In the genomic region with DNA sequence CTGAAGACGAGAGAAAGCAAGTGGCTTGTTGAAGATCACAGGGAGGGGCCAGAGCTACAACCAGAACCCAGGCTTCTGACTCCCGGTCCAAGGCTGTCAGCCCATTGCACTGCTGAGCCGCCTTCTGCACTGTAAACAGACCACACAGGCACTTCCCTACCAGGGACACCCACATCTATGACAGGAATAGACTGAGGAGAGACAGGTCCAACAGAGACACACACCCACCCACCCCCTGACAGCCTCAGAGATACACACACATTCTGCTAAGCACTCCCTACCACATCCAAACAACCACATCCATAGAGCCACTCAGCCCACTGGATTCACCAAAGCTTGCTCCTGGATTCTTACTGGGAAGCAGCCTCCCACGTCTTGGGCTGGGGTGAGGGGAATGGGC, we compare ENCODE assay signal across 21 cellular contexts. TPM values are rescaled to one million over a fixed set of nuclear protein-coding genes. Genes with fewer than 3 reads are reported as not detected.
DNase-seq lines count a peak whose midpoint lies in the region; ATAC-seq and TF ChIP-seq lines count a peak whose summit lies in the region.
"Had no signal": no experiment of that assay in that cellular context is flagged by ENCODE, and none has a peak within 500 bp of the region (broad histone marks: within the 10 kb centered on the region; RNA-seq: fewer than 3 reads in every experiment).

No MANE protein-coding gene starts in this region.

- no peak overlapping the region for H3K9ac ChIP-seq in neuronal stem cell (ENCODE audit: low read depth, low read length, poor library complexity)
- H3K9ac ChIP-seq: BLaER1 treated with 17β-estradiol and CSF1 and Interleukin-3, amounts not matched to agents 10 nM and 100 nM had no signal

- no peak overlapping the region for H3K4ac ChIP-seq in neuronal stem cell (ENCODE audit: low read length)

- no peaks in the 10 kb centered on the region for H3K79me1 ChIP-seq in neuronal stem cell (ENCODE audit: low read depth, low read length)

- H3K4me3 ChIP-seq in neuronal stem cell (ENCODE audit: low read length in 2 of 2) (no peak overlapping the region), right lobe of liver (no peak overlapping the region)
- H3K4me3 ChIP-seq: BLaER1 treated with 17β-estradiol and CSF1 and Interleukin-3, amounts not matched to agents 10 nM and 100 nM; HAP-1 had no signal

- TF ChIP-seq POLR2A in right lobe of liver (IDR thresholded peaks at IDR 0.05), result no peak

- H3K36me3 ChIP-seq in neuronal stem cell (replicated peaks in 1 of 2; ENCODE audit: control insufficient read depth in 2 of 2, insufficient read depth in 2 of 2, low read length in 2 of 2) (peaks cover 1 to 76% of the 10 kb centered on the region in 2 donors), right lobe of liver (peaks cover 0 to 10% (median 2%) of the 10 kb centered on the region in 4 donors)

- no peak overlapping the region for H3K18ac ChIP-seq in neuronal stem cell (ENCODE audit: low read length)

- no peak overlapping the region for H2AFZ ChIP-seq in neuronal stem cell (ENCODE audit: low read length)

- no CpG with 5 or more reads among the region's 4 CpGs for WGBS in neuronal stem cell (ENCODE audit: extremely low coverage in 2 of 2, insufficient read length in 2 of 2, insufficient replicate concordance in 1 of 2), 2 donors
- 89% methylated on average over 3 of the region's 4 CpGs for WGBS in right lobe of liver (ENCODE audit: insufficient coverage, low coverage, low lambda C conversion rate, missing lambda C conversion rate)

- no peak overlapping the region for H3K23ac ChIP-seq in neuronal stem cell (ENCODE audit: low read depth, low read length, poor library complexity)

- no peak for TF ChIP-seq CTCF in right lobe of liver (IDR thresholded peaks at IDR 0.05)

- DNase-seq in activated CD4-positive, alpha-beta T cell treated with anti-CD3 and anti-CD28 coated beads, Interleukin-2, amount 10 ng/mL, durations not matched to agents 24 days and 14 days, result no peak
- DNase-seq in activated CD4-positive, alpha-beta T cell treated with anti-CD3 and anti-CD28 coated beads, Interleukin-2, amount 50 U/mL, for 48 hours, result no peak
- DNase-seq in Ammon's horn (ENCODE audit: low spot score) (peak; percentile 55), cerebellum (ENCODE audit: low spot score) (peak; percentile 33), neuronal stem cell (ENCODE audit: low spot score) (no peak), right lobe of liver (no peak), COR-L47 (lab: John Stamatoyannopoulos, UW) (no peak)
- DNase-seq: BE2C; Calu3; CD4-positive, alpha-beta T cell; CD8-positive, alpha-beta memory T cell; DMS79 treated with DMSO at 0.1 percent for 48 hours; GF-D8; GOT3 had no signal

- H3K4me1 ChIP-seq in neuronal stem cell (ENCODE audit: control insufficient read depth in 2 of 2, insufficient read depth in 1 of 2, low read depth in 1 of 2, low read length in 2 of 2) (no peaks in the 10 kb centered on the region), right lobe of liver (no peaks in the 10 kb centered on the region)
- H3K4me1 ChIP-seq: BLaER1 treated with 17β-estradiol and CSF1 and Interleukin-3, amounts not matched to agents 10 nM and 100 nM; HAP-1 had no signal

- no peak overlapping the region for H2BK12ac ChIP-seq in neuronal stem cell (ENCODE audit: low read length)

- no peak overlapping the region for H3K4me3 Mint-ChIP-seq in activated CD4-positive, alpha-beta T cell treated with anti-CD3 and anti-CD28 coated beads, Interleukin-2, amount 10 ng/mL, durations not matched to agents 24 days and 14 days
- H3K4me3 Mint-ChIP-seq: CD14-positive monocyte; CD4-positive, alpha-beta T cell; CD8-positive, alpha-beta memory T cell had no signal

- H3K9me3 Mint-ChIP-seq in activated CD4-positive, alpha-beta T cell treated with anti-CD3 and anti-CD28 coated beads, Interleukin-2, amount 10 ng/mL, durations not matched to agents 24 days and 14 days, result no peaks in the 10 kb centered on the region
- H3K9me3 Mint-ChIP-seq: CD4-positive, alpha-beta T cell; CD8-positive, alpha-beta memory T cell had no signal

- no peaks in the 10 kb centered on the region for H3K36me3 Mint-ChIP-seq in activated CD4-positive, alpha-beta T cell treated with anti-CD3 and anti-CD28 coated beads, Interleukin-2, amount 10 ng/mL, durations not matched to agents 24 days and 14 days (ENCODE audit: low read depth)

- H3K9me3 ChIP-seq in neuronal stem cell (replicated peaks in 1 of 2; ENCODE audit: control insufficient read depth in 2 of 2, insufficient read depth in 1 of 2, low read depth in 1 of 2, low read length in 2 of 2) (no peaks in the 10 kb centered on the region), right lobe of liver (no peaks in the 10 kb centered on the region)
- H3K9me3 ChIP-seq: BE2C; BLaER1 treated with 17β-estradiol and CSF1 and Interleukin-3, amounts not matched to agents 10 nM and 100 nM; HAP-1 had no signal

- no peaks in the 10 kb centered on the region for H3K27me3 Mint-ChIP-seq in activated CD4-positive, alpha-beta T cell treated with anti-CD3 and anti-CD28 coated beads, Interleukin-2, amount 10 ng/mL, durations not matched to agents 24 days and 14 days
- H3K27me3 Mint-ChIP-seq: CD4-positive, alpha-beta T cell; CD8-positive, alpha-beta memory T cell had no signal

- H3K4me2 ChIP-seq in neuronal stem cell (ENCODE audit: insufficient read depth, low read length, poor library complexity, severe bottlenecking), result no peak overlapping the region
- H3K4me2 ChIP-seq: BLaER1 treated with 17β-estradiol and CSF1 and Interleukin-3, amounts not matched to agents 10 nM and 100 nM had no signal

- no peak for ATAC-seq in right lobe of liver

- H3K27ac ChIP-seq in neuronal stem cell (replicated peaks; ENCODE audit: low read length) (no peak overlapping the region), right lobe of liver (no peak overlapping the region)
- H3K27ac ChIP-seq: 22Rv1; BLaER1 treated with 17β-estradiol and CSF1 and Interleukin-3, amounts not matched to agents 10 nM and 100 nM had no signal

- H4K91ac ChIP-seq in neuronal stem cell (ENCODE audit: low read depth, low read length, poor library complexity), result no peak overlapping the region

- no peaks in the 10 kb centered on the region for H3K4me1 Mint-ChIP-seq in activated CD4-positive, alpha-beta T cell treated with anti-CD3 and anti-CD28 coated beads, Interleukin-2, amount 10 ng/mL, durations not matched to agents 24 days and 14 days
- H3K4me1 Mint-ChIP-seq: CD14-positive monocyte; CD8-positive, alpha-beta memory T cell had no signal

- intact Hi-C loops in activated CD4-positive, alpha-beta T cell treated with anti-CD3 and anti-CD28 coated beads, Interleukin-2, amount 10 ng/mL, durations not matched to agents 24 days and 14 days (cut with micrococcal nuclease), result loop anchor here (5.0 kb wide), 1 partner anchor 193 kb away; no protein-coding TSS in a partner anchor
- intact Hi-C loops in right lobe of liver (cut with DNase I), result loop anchor here in 1 of 2 donors (5.0 kb wide), 1 partner anchor 98 kb away; no protein-coding TSS in a partner anchor

- peak overlapping the region; percentile 40 for H3K27ac Mint-ChIP-seq in activated CD4-positive, alpha-beta T cell treated with anti-CD3 and anti-CD28 coated beads, Interleukin-2, amount 10 ng/mL, durations not matched to agents 24 days and 14 days
- H3K27ac Mint-ChIP-seq: CD4-positive, alpha-beta T cell; CD8-positive, alpha-beta memory T cell had no signal

- no peak overlapping the region for H3K14ac ChIP-seq in neuronal stem cell (ENCODE audit: low read length)

- H4K8ac ChIP-seq in neuronal stem cell (ENCODE audit: low read depth, low read length), result peak overlapping the region; percentile 52

- H2BK120ac ChIP-seq in neuronal stem cell (ENCODE audit: low read depth, low read length), result no peak overlapping the region

- H3K27me3 ChIP-seq in neuronal stem cell (ENCODE audit: control insufficient read depth in 3 of 3, insufficient read depth in 3 of 3, low read depth in 1 of 3, low read length in 3 of 3), result no peaks in the 10 kb centered on the region
- no peaks in the 10 kb centered on the region for H3K27me3 ChIP-seq in right lobe of liver
- H3K27me3 ChIP-seq: BE2C; BLaER1 treated with 17β-estradiol and CSF1 and Interleukin-3, amounts not matched to agents 10 nM and 100 nM had no signal

- no peak overlapping the region for H2BK15ac ChIP-seq in neuronal stem cell (ENCODE audit: low read length)

- H2AK5ac ChIP-seq in neuronal stem cell (ENCODE audit: low read depth, low read length), result no peak overlapping the region

- no peak overlapping the region for H2BK5ac ChIP-seq in neuronal stem cell (ENCODE audit: low read length)

RNA-seq across cellular contexts. Expression of a gene that starts 23.0 kb away (rescaled TPM):
- total RNA-seq in activated CD4-positive, alpha-beta T cell treated with anti-CD3 and anti-CD28 coated beads, Interleukin-2, amount 10 ng/mL, durations not matched to agents 24 days and 14 days, result 1.4 TPM in 2 replicates
- 6.3 TPM for total RNA-seq in cerebellum
- 0.06 TPM for polyA plus RNA-seq in neuronal stem cell (2013, experiment 1 of 2)
- polyA plus RNA-seq in neuronal stem cell (2013, experiment 2 of 2), result 0.07 TPM
- total RNA-seq in right lobe of liver, result 10 to 100 TPM; 27.1 to 73.6 (median 36.0) TPM

RNA-seq across cellular contexts. Expression of a gene that starts 58.6 kb away (rescaled TPM):
- total RNA-seq in activated CD4-positive, alpha-beta T cell treated with anti-CD3 and anti-CD28 coated beads, Interleukin-2, amount 10 ng/mL, durations not matched to agents 24 days and 14 days, result 13.6 and 16.3 TPM in 2 replicates
- 19.0 TPM for total RNA-seq in cerebellum
- 6.8 TPM for polyA plus RNA-seq in neuronal stem cell (2013, experiment 1 of 2)
- 7.5 TPM for polyA plus RNA-seq in neuronal stem cell (2013, experiment 2 of 2)
- total RNA-seq in right lobe of liver, result 10 to 100 TPM in 1 of 6 experiments, 1 to 10 TPM in 5; 4.1 to 10.7 (median 5.3) TPM

RNA-seq across cellular contexts. Expression of a gene that starts 58.9 kb away (rescaled TPM):
- not detected in 2 replicates for total RNA-seq in activated CD4-positive, alpha-beta T cell treated with anti-CD3 and anti-CD28 coated beads, Interleukin-2, amount 10 ng/mL, durations not matched to agents 24 days and 14 days
- total RNA-seq in cerebellum (13.2 TPM), right lobe of liver (not detected)
- polyA plus RNA-seq in neuronal stem cell (2013, experiment 1 of 2), result 0.99 TPM
- 1.3 TPM for polyA plus RNA-seq in neuronal stem cell (2013, experiment 2 of 2)
- total RNA-seq: Calu3; CD4-positive, alpha-beta T cell; CD8-positive, alpha-beta memory T cell; Daoy; G401 had no signal
- polyA plus RNA-seq: AG04450; CD14-positive monocyte; CD8-positive, alpha-beta memory T cell had no signal

Comparison
In these comparisons a context has a peak if more than half of its experiments do, and no peak if none do; other contexts are left out.
1. DNase-seq: peak in Ammon's horn (single experiment) and cerebellum (single experiment); none in activated CD4-positive, alpha-beta T cell treated with anti-CD3 and anti-CD28 coated beads, Interleukin-2, amount 10 ng/mL, durations not matched to agents 24 days and 14 days (single experiment), activated CD4-positive, alpha-beta T cell treated with anti-CD3 and anti-CD28 coated beads, Interleukin-2, amount 50 U/mL, for 48 hours (0 of 2), neuronal stem cell (single experiment), right lobe of liver (0 of 3) and COR-L47 (single experiment).
2. RNA of a gene that starts 58.9 kb away (total RNA-seq): 13.2 TPM in cerebellum (single experiment); not detected in activated CD4-positive, alpha-beta T cell treated with anti-CD3 and anti-CD28 coated beads, Interleukin-2, amount 10 ng/mL, durations not matched to agents 24 days and 14 days and not detected in right lobe of liver; every median in the first group is over 10 times any median in the second.